In the genomic region with DNA sequence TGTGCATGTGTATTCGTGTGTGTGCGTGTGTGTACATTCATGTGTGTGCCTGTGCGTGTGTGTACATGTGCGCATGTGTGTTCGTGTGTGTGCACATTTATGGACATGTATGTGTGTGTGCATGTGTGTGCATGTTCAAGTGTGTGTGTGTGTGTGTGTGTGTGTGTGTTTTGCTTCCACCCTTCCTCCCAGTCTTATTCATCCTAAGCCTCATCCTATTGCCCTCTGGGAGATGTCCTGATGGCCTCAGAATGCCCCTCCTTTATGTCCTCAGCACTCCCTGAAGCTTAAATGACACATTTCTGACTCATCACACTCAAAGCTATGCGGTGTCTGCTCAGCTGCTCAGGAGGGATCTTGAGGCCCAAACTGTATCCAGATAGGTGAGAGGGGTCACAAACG, we compare ENCODE assay signal across 1 cellular context.
TF ChIP-seq lines count a peak whose summit lies in the region.

No MANE protein-coding gene starts in this region.

TF ChIP-seq in HEK293, 187 proteins besides CTCF, POLR2A, EP300 and RAD21 (continued from another document and continues in another):
- TF ChIP-seq, protein P1, sequence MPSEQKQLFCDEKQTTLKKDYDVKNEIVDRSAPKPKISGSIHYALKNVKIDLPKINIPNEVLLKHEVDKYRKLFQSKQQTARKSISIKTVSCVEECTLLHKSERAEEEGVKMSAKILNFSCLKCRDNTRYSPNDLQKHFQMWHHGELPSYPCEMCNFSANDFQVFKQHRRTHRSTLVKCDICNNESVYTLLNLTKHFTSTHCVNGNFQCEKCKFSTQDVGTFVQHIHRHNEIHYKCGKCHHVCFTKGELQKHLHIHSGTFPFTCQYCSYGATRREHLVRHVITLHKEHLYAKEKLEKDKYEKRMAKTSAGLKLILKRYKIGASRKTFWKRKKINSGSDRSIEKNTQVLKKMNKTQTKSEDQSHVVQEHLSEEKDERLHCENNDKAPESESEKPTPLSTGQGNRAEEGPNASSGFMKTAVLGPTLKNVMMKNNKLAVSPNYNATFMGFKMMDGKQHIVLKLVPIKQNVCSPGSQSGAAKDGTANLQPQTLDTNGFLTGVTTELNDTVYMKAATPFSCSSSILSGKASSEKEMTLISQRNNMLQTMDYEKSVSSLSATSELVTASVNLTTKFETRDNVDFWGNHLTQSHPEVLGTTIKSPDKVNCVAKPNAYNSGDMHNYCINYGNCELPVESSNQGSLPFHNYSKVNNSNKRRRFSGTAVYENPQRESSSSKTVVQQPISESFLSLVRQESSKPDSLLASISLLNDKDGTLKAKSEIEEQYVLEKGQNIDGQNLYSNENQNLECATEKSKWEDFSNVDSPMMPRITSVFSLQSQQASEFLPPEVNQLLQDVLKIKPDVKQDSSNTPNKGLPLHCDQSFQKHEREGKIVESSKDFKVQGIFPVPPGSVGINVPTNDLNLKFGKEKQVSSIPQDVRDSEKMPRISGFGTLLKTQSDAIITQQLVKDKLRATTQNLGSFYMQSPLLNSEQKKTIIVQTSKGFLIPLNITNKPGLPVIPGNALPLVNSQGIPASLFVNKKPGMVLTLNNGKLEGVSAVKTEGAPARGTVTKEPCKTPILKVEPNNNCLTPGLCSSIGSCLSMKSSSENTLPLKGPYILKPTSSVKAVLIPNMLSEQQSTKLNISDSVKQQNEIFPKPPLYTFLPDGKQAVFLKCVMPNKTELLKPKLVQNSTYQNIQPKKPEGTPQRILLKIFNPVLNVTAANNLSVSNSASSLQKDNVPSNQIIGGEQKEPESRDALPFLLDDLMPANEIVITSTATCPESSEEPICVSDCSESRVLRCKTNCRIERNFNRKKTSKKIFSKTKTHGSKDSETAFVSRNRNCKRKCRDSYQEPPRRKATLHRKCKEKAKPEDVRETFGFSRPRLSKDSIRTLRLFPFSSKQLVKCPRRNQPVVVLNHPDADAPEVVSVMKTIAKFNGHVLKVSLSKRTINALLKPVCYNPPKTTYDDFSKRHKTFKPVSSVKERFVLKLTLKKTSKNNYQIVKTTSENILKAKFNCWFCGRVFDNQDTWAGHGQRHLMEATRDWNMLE (tag by site-specific recombination; conservative IDR thresholded peaks at IDR 0.05; ENCODE audit: low read depth): no peak
- TF ChIP-seq, protein P2, sequence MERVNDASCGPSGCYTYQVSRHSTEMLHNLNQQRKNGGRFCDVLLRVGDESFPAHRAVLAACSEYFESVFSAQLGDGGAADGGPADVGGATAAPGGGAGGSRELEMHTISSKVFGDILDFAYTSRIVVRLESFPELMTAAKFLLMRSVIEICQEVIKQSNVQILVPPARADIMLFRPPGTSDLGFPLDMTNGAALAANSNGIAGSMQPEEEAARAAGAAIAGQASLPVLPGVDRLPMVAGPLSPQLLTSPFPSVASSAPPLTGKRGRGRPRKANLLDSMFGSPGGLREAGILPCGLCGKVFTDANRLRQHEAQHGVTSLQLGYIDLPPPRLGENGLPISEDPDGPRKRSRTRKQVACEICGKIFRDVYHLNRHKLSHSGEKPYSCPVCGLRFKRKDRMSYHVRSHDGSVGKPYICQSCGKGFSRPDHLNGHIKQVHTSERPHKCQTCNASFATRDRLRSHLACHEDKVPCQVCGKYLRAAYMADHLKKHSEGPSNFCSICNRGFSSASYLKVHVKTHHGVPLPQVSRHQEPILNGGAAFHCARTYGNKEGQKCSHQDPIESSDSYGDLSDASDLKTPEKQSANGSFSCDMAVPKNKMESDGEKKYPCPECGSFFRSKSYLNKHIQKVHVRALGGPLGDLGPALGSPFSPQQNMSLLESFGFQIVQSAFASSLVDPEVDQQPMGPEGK (tag by site-specific recombination; IDR thresholded peaks at IDR 0.05): 0 out of 2 replicates have a peak, but pooled peaks have one; percentile 19
- TF ChIP-seq ZNF561 (tag by site-specific recombination; IDR thresholded peaks at IDR 0.05; ENCODE audit: borderline replicate concordance) (no peak), ZNF548 (tag by site-specific recombination; IDR thresholded peaks at IDR 0.05) (no peak), ZBTB48 (tag by site-specific recombination; IDR thresholded peaks at IDR 0.05) (no peak), ZNF555 (tag by site-specific recombination; conservative IDR thresholded peaks at IDR 0.05) (no peak), ZNF114 (tag by site-specific recombination; IDR thresholded peaks at IDR 0.05) (no peak), ZSCAN30 (tag by site-specific recombination; IDR thresholded peaks at IDR 0.05) (no peak), ZNF544 (tag by site-specific recombination; IDR thresholded peaks at IDR 0.05) (no peak), ZNF391 (tag by site-specific recombination; IDR thresholded peaks at IDR 0.05; ENCODE audit: borderline replicate concordance, low read depth) (no peak), ZNF169 (tag by site-specific recombination; IDR thresholded peaks at IDR 0.05) (0 out of 2 replicates have a peak, but pooled peaks have one; percentile 33), TCF7L2 (IDR thresholded peaks at IDR 0.05; ENCODE audit: borderline replicate concordance, low read depth, low read length) (no peak), MYNN (tag by site-specific recombination; IDR thresholded peaks at IDR 0.05; ENCODE audit: borderline replicate concordance) (0 out of 2 replicates have a peak, but pooled peaks have one; percentile 25), ZFP69B (tag by site-specific recombination; IDR thresholded peaks at IDR 0.05) (peak; percentile 79; the same call in 1 of the 2 replicates), MZF1 (tag by site-specific recombination; IDR thresholded peaks at IDR 0.05; ENCODE audit: borderline replicate concordance) (no peak), ZNF335 (tag by site-specific recombination; conservative IDR thresholded peaks at IDR 0.05) (0 out of 2 replicates have a peak, but pooled peaks have one; percentile 15), ZNF707 (tag by site-specific recombination; IDR thresholded peaks at IDR 0.05) (0 out of 2 replicates have a peak, but pooled peaks have one; percentile 22), ZBTB8A (tag by site-specific recombination; IDR thresholded peaks at IDR 0.05) (no peak), ZEB2 (tag by site-specific recombination; IDR thresholded peaks at IDR 0.05) (no peak), ZNF223 (tag by site-specific recombination; IDR thresholded peaks at IDR 0.05) (0 out of 2 replicates have a peak, but pooled peaks have one; percentile 15), RBAK (tag by site-specific recombination; IDR thresholded peaks at IDR 0.05) (no peak), OVOL3 (tag by site-specific recombination; IDR thresholded peaks at IDR 0.05) (no peak), ZNF600 (tag by site-specific recombination; IDR thresholded peaks at IDR 0.05) (peak; percentile 53; the same call in 1 of the 2 replicates), ZNF747 (tag by site-specific recombination; IDR thresholded peaks at IDR 0.05) (peak; percentile 42; the same call in 1 of the 2 replicates)
- TF ChIP-seq, protein P3, sequence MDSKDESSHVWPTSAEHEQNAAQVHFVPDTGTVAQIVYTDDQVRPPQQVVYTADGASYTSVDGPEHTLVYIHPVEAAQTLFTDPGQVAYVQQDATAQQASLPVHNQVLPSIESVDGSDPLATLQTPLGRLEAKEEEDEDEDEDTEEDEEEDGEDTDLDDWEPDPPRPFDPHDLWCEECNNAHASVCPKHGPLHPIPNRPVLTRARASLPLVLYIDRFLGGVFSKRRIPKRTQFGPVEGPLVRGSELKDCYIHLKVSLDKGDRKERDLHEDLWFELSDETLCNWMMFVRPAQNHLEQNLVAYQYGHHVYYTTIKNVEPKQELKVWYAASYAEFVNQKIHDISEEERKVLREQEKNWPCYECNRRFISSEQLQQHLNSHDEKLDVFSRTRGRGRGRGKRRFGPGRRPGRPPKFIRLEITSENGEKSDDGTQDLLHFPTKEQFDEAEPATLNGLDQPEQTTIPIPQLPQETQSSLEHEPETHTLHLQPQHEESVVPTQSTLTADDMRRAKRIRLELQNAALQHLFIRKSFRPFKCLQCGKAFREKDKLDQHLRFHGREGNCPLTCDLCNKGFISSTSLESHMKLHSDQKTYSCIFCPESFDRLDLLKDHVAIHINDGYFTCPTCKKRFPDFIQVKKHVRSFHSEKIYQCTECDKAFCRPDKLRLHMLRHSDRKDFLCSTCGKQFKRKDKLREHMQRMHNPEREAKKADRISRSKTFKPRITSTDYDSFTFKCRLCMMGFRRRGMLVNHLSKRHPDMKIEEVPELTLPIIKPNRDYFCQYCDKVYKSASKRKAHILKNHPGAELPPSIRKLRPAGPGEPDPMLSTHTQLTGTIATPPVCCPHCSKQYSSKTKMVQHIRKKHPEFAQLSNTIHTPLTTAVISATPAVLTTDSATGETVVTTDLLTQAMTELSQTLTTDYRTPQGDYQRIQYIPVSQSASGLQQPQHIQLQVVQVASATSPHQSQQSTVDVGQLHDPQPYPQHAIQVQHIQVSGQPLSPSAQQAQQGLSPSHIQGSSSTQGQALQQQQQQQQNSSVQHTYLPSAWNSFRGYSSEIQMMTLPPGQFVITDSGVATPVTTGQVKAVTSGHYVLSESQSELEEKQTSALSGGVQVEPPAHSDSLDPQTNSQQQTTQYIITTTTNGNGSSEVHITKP (tag by site-specific recombination; IDR thresholded peaks at IDR 0.05): peak; percentile 55; the same call in 1 of the 2 replicates
- TF ChIP-seq, protein P4, sequence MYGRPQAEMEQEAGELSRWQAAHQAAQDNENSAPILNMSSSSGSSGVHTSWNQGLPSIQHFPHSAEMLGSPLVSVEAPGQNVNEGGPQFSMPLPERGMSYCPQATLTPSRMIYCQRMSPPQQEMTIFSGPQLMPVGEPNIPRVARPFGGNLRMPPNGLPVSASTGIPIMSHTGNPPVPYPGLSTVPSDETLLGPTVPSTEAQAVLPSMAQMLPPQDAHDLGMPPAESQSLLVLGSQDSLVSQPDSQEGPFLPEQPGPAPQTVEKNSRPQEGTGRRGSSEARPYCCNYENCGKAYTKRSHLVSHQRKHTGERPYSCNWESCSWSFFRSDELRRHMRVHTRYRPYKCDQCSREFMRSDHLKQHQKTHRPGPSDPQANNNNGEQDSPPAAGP (tag by site-specific recombination; IDR thresholded peaks at IDR 0.05): peak; percentile 98
- TF ChIP-seq, protein P5, sequence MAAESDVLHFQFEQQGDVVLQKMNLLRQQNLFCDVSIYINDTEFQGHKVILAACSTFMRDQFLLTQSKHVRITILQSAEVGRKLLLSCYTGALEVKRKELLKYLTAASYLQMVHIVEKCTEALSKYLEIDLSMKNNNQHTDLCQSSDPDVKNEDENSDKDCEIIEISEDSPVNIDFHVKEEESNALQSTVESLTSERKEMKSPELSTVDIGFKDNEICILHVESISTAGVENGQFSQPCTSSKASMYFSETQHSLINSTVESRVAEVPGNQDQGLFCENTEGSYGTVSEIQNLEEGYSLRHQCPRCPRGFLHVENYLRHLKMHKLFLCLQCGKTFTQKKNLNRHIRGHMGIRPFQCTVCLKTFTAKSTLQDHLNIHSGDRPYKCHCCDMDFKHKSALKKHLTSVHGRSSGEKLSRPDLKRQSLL (tag by site-specific recombination; IDR thresholded peaks at IDR 0.05): no peak
- TF ChIP-seq, protein P6, sequence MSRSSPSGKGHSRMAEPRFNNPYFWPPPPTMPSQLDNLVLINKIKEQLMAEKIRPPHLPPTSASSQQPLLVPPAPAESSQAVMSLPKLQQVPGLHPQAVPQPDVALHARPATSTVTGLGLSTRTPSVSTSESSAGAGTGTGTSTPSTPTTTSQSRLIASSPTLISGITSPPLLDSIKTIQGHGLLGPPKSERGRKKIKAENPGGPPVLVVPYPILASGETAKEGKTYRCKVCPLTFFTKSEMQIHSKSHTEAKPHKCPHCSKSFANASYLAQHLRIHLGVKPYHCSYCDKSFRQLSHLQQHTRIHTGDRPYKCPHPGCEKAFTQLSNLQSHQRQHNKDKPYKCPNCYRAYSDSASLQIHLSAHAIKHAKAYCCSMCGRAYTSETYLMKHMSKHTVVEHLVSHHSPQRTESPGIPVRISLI (tag by site-specific recombination; IDR thresholded peaks at IDR 0.05): no peak
- TF ChIP-seq, protein P7, sequence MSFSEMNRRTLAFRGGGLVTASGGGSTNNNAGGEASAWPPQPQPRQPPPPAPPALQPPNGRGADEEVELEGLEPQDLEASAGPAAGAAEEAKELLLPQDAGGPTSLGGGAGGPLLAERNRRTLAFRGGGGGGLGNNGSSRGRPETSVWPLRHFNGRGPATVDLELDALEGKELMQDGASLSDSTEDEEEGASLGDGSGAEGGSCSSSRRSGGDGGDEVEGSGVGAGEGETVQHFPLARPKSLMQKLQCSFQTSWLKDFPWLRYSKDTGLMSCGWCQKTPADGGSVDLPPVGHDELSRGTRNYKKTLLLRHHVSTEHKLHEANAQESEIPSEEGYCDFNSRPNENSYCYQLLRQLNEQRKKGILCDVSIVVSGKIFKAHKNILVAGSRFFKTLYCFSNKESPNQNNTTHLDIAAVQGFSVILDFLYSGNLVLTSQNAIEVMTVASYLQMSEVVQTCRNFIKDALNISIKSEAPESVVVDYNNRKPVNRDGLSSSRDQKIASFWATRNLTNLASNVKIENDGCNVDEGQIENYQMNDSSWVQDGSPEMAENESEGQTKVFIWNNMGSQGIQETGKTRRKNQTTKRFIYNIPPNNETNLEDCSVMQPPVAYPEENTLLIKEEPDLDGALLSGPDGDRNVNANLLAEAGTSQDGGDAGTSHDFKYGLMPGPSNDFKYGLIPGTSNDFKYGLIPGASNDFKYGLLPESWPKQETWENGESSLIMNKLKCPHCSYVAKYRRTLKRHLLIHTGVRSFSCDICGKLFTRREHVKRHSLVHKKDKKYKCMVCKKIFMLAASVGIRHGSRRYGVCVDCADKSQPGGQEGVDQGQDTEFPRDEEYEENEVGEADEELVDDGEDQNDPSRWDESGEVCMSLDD (tag by site-specific recombination; IDR thresholded peaks at IDR 0.05): peak; percentile 43; the same call in 1 of the 2 replicates
- TF ChIP-seq, protein P8, sequence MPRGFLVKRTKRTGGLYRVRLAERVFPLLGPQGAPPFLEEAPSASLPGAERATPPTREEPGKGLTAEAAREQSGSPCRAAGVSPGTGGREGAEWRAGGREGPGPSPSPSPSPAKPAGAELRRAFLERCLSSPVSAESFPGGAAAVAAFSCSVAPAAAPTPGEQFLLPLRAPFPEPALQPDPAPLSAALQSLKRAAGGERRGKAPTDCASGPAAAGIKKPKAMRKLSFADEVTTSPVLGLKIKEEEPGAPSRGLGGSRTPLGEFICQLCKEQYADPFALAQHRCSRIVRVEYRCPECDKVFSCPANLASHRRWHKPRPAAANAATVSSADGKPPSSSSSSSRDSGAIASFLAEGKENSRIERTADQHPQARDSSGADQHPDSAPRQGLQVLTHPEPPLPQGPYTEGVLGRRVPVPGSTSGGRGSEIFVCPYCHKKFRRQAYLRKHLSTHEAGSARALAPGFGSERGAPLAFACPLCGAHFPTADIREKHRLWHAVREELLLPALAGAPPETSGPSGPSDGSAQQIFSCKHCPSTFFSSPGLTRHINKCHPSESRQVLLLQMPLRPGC (tag by site-specific recombination; IDR thresholded peaks at IDR 0.05): peak; percentile 56; the same call in 1 of the 2 replicates
- TF ChIP-seq, protein P9, sequence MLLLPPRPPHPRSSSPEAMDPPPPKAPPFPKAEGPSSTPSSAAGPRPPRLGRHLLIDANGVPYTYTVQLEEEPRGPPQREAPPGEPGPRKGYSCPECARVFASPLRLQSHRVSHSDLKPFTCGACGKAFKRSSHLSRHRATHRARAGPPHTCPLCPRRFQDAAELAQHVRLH (tag by site-specific recombination; IDR thresholded peaks at IDR 0.05): no peak
- TF ChIP-seq, protein P10, sequence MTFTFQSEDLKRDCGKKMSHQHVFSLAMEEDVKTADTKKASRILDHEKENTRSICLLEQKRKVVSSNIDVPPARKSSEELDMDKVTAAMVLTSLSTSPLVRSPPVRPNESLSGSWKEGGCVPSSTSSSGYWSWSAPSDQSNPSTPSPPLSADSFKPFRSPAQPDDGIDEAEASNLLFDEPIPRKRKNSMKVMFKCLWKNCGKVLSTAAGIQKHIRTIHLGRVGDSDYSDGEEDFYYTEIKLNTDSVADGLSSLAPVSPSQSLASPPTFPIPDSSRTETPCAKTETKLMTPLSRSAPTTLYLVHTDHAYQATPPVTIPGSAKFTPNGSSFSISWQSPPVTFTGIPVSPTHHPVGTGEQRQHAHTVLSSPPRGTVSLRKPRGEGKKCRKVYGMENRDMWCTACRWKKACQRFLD (tag by site-specific recombination; IDR thresholded peaks at IDR 0.05): no peak
